Comparison of ENCODE assay signal across 8 cellular contexts in genomic region chr1:12184008-12184681, GRCh38. TPM values are rescaled to one million over a fixed set of nuclear protein-coding genes. Genes with fewer than 3 reads are reported as not detected.
DNase-seq lines count a peak whose midpoint lies in the region; ATAC-seq and TF ChIP-seq lines count a peak whose summit lies in the region.

No MANE protein-coding gene starts in this region.

- H3K4me3 ChIP-seq in AG04450 (ENCODE audit: low read depth, low read length): no peak overlapping the region
- no peak overlapping the region for H3K4me3 ChIP-seq in HUES64 (ENCODE audit: low read length)
- H3K4me3 ChIP-seq in liver (ENCODE audit: low read depth in 1 of 3, low read length in 3 of 3): no peak overlapping the region

- ATAC-seq in GM18909 (IDR thresholded peaks at IDR 0.05; ENCODE audit: poor library complexity, unreplicated experiment) (no peak), GM19351 (IDR thresholded peaks at IDR 0.05; ENCODE audit: unreplicated experiment) (no peak)

- peak; percentile 36 to 54 for TF ChIP-seq RAD21 in liver (IDR thresholded peaks at IDR 0.05)

- peak overlapping the region; percentile 92 for H3K27ac ChIP-seq in AG04450 (ENCODE audit: low read depth, low read length)
- 0 out of 2 replicates have a peak overlapping the region, but pooled peaks have one; percentile 45 for H3K27ac ChIP-seq in HUES64 (ENCODE audit: low read depth, low read length)
- H3K27ac ChIP-seq in liver (ENCODE audit: low read depth in 1 of 2, low read length in 2 of 2): peak overlapping the region; percentile 80 to 82

- DNase-seq in AG04450 (ENCODE audit: low read depth, low spot score) (peak; percentile 66), chondrocyte (ENCODE audit: low spot score) (no peak), stromal cell of bone marrow (ENCODE audit: low read depth) (peak; percentile 35), COLO829 (ENCODE audit: low spot score) (no peak)

- H3K27me3 ChIP-seq in AG04450 (ENCODE audit: control insufficient read depth, insufficient read depth, low read length) (no peaks in the 10 kb centered on the region), HUES64 (ENCODE audit: insufficient read depth, low read length) (no peaks in the 10 kb centered on the region), liver (ENCODE audit: control insufficient read depth in 4 of 4, insufficient read depth in 4 of 4, low read length in 3 of 4) (no peaks in the 10 kb centered on the region)

- H3K36me3 ChIP-seq in HUES64 (ENCODE audit: insufficient read depth, low read length): no peaks in the 10 kb centered on the region
- H3K36me3 ChIP-seq in liver (ENCODE audit: control insufficient read depth in 4 of 4, insufficient read depth in 3 of 4, low read depth in 1 of 4, low read length in 3 of 4): peaks cover 0 to 2% (median 0%) of the 10 kb centered on the region in 4 donors

- H3K9me3 Mint-ChIP-seq in chondrocyte (ENCODE audit: low read depth): no peaks in the 10 kb centered on the region

- CTCF ChIA-PET in AG04450 (lab: Charles Lee): interaction anchor here (1.2 to 5.9 kb wide), 3 partner anchors 28 to 59 kb away, joined by 3 to 59 read pairs (median 4); no protein-coding TSS in a partner anchor

- H3K27ac Mint-ChIP-seq in chondrocyte (ENCODE audit: unreplicated experiment): peak overlapping the region; percentile 15

- peak; percentile 44 for TF ChIP-seq CTCF in AG04450 (IDR thresholded peaks at IDR 0.05; ENCODE audit: low read depth, low read length)
- peak; percentile 56 for TF ChIP-seq CTCF in chondrocyte (IDR thresholded peaks at IDR 0.05)
- no peak for TF ChIP-seq CTCF in liver (IDR thresholded peaks at IDR 0.05; ENCODE audit: low read depth, low read length, missing input control)

- H3K4me1 ChIP-seq in HUES64 (ENCODE audit: insufficient read depth, low read length): peaks cover 6% of the 10 kb centered on the region
- H3K4me1 ChIP-seq in liver (ENCODE audit: control insufficient read depth in 4 of 4, insufficient read depth in 4 of 4, low read length in 3 of 4): peaks cover 39 to 74% (median 60%) of the 10 kb centered on the region in 4 donors

- peaks cover 14% of the 10 kb centered on the region for H3K27me3 Mint-ChIP-seq in chondrocyte (ENCODE audit: low read depth)

- 56% methylated on average over 9 of the region's 10 CpGs for WGBS in HUES64
- whole genome bisulfite sequencing in liver: 47% methylated on average over 10 of the region's 10 CpGs

- no peaks in the 10 kb centered on the region for H3K36me3 Mint-ChIP-seq in chondrocyte (ENCODE audit: low read depth)

- H3K4me1 Mint-ChIP-seq in chondrocyte (ENCODE audit: low read depth): peaks cover 15% of the 10 kb centered on the region

- H3K4me3 Mint-ChIP-seq in chondrocyte (ENCODE audit: unreplicated experiment): no peak overlapping the region

- H3K9ac ChIP-seq in HUES64 (ENCODE audit: low read depth, low read length) (no peak overlapping the region), liver (ENCODE audit: low read depth in 1 of 2, low read length in 2 of 2) (peak overlapping the region in 1 of 2 donors; percentile 38)

- no peaks in the 10 kb centered on the region; the same call in 1 of the 2 replicates for H3K9me3 ChIP-seq in AG04450 (ENCODE audit: control insufficient read depth, insufficient read depth, low read length)
- 0 out of 2 replicates have a peak, but pooled peaks cover 3% of the 10 kb centered on the region for H3K9me3 ChIP-seq in HUES64 (ENCODE audit: insufficient read depth, low read depth, low read length)
- no peaks in the 10 kb centered on the region for H3K9me3 ChIP-seq in liver (ENCODE audit: control insufficient read depth in 4 of 4, low read length in 3 of 4)

- POLR2A ChIA-PET in AG04450 (lab: Yijun Ruan, JAX): interaction anchor here (0.7 to 1.5 kb wide), 2 partner anchors 57 to 276 kb away, joined by 4 to 5 read pairs; no protein-coding TSS in a partner anchor

TF ChIP-seq in liver, 16 proteins besides CTCF, POLR2A, EP300 and RAD21:
- TF ChIP-seq, protein P1, sequence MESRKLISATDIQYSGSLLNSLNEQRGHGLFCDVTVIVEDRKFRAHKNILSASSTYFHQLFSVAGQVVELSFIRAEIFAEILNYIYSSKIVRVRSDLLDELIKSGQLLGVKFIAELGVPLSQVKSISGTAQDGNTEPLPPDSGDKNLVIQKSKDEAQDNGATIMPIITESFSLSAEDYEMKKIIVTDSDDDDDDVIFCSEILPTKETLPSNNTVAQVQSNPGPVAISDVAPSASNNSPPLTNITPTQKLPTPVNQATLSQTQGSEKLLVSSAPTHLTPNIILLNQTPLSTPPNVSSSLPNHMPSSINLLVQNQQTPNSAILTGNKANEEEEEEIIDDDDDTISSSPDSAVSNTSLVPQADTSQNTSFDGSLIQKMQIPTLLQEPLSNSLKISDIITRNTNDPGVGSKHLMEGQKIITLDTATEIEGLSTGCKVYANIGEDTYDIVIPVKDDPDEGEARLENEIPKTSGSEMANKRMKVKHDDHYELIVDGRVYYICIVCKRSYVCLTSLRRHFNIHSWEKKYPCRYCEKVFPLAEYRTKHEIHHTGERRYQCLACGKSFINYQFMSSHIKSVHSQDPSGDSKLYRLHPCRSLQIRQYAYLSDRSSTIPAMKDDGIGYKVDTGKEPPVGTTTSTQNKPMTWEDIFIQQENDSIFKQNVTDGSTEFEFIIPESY (IDR thresholded peaks at IDR 0.05): no peak
- TF ChIP-seq SP1 (IDR thresholded peaks at IDR 0.05) (peak; percentile 56), TAF1 (conservative IDR thresholded peaks at IDR 0.05) (peak; percentile 25), NR2F2 (IDR thresholded peaks at IDR 0.05) (peak; percentile 97), HNF4G (IDR thresholded peaks at IDR 0.05) (no peak), ATF3 (IDR thresholded peaks at IDR 0.05) (no peak), JUND (IDR thresholded peaks at IDR 0.05) (peak; percentile 44 to 52), EGR1 (IDR thresholded peaks at IDR 0.05; ENCODE audit: low read depth in 2 of 2) (no peak), YY1 (IDR thresholded peaks at IDR 0.05) (no peak), FOXA1 (IDR thresholded peaks at IDR 0.05) (no peak), RXRA (IDR thresholded peaks at IDR 0.05) (peak; percentile 29 to 35), GABPA (IDR thresholded peaks at IDR 0.05 in 1 of 2, conservative IDR thresholded peaks at IDR 0.05 in 1 of 2) (peak in 1 of 2 donors; percentile 11), HNF4A (conservative IDR thresholded peaks at IDR 0.05) (no peak), FOXA2 (IDR thresholded peaks at IDR 0.05) (no peak), MAX (IDR thresholded peaks at IDR 0.05) (no peak)
- TF ChIP-seq, protein P2, sequence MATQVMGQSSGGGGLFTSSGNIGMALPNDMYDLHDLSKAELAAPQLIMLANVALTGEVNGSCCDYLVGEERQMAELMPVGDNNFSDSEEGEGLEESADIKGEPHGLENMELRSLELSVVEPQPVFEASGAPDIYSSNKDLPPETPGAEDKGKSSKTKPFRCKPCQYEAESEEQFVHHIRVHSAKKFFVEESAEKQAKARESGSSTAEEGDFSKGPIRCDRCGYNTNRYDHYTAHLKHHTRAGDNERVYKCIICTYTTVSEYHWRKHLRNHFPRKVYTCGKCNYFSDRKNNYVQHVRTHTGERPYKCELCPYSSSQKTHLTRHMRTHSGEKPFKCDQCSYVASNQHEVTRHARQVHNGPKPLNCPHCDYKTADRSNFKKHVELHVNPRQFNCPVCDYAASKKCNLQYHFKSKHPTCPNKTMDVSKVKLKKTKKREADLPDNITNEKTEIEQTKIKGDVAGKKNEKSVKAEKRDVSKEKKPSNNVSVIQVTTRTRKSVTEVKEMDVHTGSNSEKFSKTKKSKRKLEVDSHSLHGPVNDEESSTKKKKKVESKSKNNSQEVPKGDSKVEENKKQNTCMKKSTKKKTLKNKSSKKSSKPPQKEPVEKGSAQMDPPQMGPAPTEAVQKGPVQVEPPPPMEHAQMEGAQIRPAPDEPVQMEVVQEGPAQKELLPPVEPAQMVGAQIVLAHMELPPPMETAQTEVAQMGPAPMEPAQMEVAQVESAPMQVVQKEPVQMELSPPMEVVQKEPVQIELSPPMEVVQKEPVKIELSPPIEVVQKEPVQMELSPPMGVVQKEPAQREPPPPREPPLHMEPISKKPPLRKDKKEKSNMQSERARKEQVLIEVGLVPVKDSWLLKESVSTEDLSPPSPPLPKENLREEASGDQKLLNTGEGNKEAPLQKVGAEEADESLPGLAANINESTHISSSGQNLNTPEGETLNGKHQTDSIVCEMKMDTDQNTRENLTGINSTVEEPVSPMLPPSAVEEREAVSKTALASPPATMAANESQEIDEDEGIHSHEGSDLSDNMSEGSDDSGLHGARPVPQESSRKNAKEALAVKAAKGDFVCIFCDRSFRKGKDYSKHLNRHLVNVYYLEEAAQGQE (IDR thresholded peaks at IDR 0.05): peak; percentile 13

RNA-seq across cellular contexts. Expression of gene TNFRSF1B, which starts 17.4 kb away (rescaled TPM):
- polyA plus RNA-seq in AG04450 (2011; rRNA removed) (5.9 and 6.2 TPM in 2 replicates), liver (10 to 100 TPM in 1 of 2 donors, 1 to 10 TPM in 1; 7.2 to 19.6 TPM)
- polyA minus RNA-seq in AG04450 (2011; rRNA and poly(A)+ RNA removed): 8.9 and 12.5 TPM in 2 replicates
- polyA plus RNA-seq in HUES64 (2013, experiment 1 of 2): 0.95 TPM
- 2.5 TPM for polyA plus RNA-seq in HUES64 (2013, experiment 2 of 2)
- total RNA-seq in chondrocyte (0.22 TPM in 1 of 3 replicates, not detected in the others), liver (10 to 100 TPM; 16.0 to 16.9 TPM)

RNA-seq across cellular contexts. Expression of gene VPS13D, which starts 45.7 kb away (rescaled TPM):
- 18.3 and 19.0 TPM in 2 replicates for polyA plus RNA-seq in AG04450 (2011; rRNA removed)
- polyA minus RNA-seq in AG04450 (2011; rRNA and poly(A)+ RNA removed): 60.6 and 65.4 TPM in 2 replicates
- 5.7 TPM for polyA plus RNA-seq in HUES64 (2013, experiment 1 of 2)
- polyA plus RNA-seq in HUES64 (2013, experiment 2 of 2): 6.9 TPM
- 39.4 to 51.2 TPM (median 40.0 TPM) in 3 replicates for total RNA-seq in chondrocyte
- 10 to 100 TPM; 14.5 to 68.3 TPM for total RNA-seq in liver
- polyA plus RNA-seq in liver: 10 to 100 TPM; 10.2 to 10.7 TPM

Comparison
In these comparisons a context has a peak if more than half of its experiments do, and no peak if none do; other contexts are left out.
1. DNase-seq: peak in AG04450 (single experiment) and stromal cell of bone marrow (single experiment); none in chondrocyte (single experiment) and COLO829 (single experiment).
2. RNA of gene TNFRSF1B, which starts 17.4 kb away (total RNA-seq): 16.0 to 16.9 TPM in liver; 0.22 TPM in chondrocyte; every median in the first group is over 10 times any median in the second.
3. Peak in every context shown above with its lines, with median percentiles within 50 percentile points of each other: H3K27ac ChIP-seq.